ENCODE assay signal across 32 cellular contexts in the genomic region with DNA sequence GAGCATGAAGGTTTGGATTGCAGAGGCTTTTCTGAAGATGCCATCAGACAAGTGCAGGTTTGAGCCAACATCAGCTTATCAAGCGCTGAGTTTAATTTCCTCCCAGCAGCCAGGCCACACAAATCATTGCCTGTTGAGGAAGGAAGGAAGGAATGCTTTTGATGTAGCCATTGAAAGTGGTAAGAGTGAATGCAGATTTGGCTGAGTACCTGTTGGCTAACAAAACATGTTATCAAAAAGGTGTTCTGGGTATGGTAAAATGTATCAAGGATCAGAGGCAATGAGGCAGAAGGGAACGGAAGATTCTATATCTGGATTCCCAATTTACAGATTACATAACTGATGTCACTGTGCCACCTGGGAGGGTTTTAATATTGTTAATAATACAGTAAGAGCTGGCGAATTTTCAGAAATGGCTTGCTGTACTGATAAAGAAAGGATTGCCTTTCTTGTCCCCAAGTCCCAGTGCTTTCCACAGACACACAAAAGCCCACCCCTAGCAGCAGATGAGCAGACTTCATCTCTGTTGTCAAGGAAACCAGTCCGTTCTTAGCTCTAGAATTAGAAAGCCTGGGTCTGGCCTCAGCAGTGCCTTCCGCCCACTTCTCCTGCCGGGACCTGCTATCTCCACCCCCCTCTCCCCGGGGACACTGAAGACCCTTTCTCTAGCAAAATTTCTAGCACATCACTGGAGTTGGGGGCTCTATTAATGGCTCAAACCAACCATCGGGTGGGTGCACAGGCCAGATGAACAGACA. TPM values are rescaled to one million over a fixed set of nuclear protein-coding genes. Genes with fewer than 3 reads are reported as not detected.
DNase-seq lines count a peak whose midpoint lies in the region; ATAC-seq, FAIRE-seq and TF ChIP-seq lines count a peak whose summit lies in the region.
"Had no signal": no experiment of that assay in that cellular context is flagged by ENCODE, and none has a peak within 500 bp of the region (broad histone marks: within the 10 kb centered on the region; RNA-seq: fewer than 3 reads in every experiment).

No MANE protein-coding gene starts in this region.

- DNase-seq in Ammon's horn (ENCODE audit: low spot score) (peak; percentile 59), caudate nucleus (lab: John Stamatoyannopoulos, UW) (peak in 5 of 61 donors; percentile 11 to 74 (median 43)), iPS-NIHi7 (ENCODE audit: extremely low spot score) (peak; percentile 58), HepG2 (ENCODE audit: low spot score) (no peak), foreskin keratinocyte (no peak), GM10266 (ENCODE audit: extremely low spot score) (no peak), chondrocyte (ENCODE audit: low spot score) (no peak)
- DNase-seq: activated CD4-positive, alpha-beta T cell treated with anti-CD3 and anti-CD28 coated beads for 4 hours; activated T-cell treated with anti-CD3 and anti-CD28 coated beads, Interleukin-2, amount 50 U/mL, for 24 hours; Caco-2; left cardiac atrium; mesenchymal stem cell; NCI-H187 treated with DMSO at 0.1 percent for 48 hours; NCI-H345; right cardiac atrium; RPMI8226; stimulated activated CD4-positive, alpha-beta T cell treated with anti-CD3 and anti-CD28 coated beads, Interleukin-4, amount 100 ng/mL, for 1 hour; stimulated activated naive B cell treated with anti-CD40 and anti-IgM and Interleukin-4, amounts not matched to agents 10 μg/mL and 1 μg/mL and 100 μg/mL, for 72 hours; T-helper 17 cell; testis; uterus had no signal

- no peak overlapping the region for H3K27ac Mint-ChIP-seq in chondrocyte (ENCODE audit: unreplicated experiment)
- H3K27ac Mint-ChIP-seq: activated T-cell treated with anti-CD3 and anti-CD28 coated beads, Interleukin-2, amount 50 U/mL, for 24 hours; dendritic cell treated with granulocyte-macrophage colony-stimulating factor and Interleukin-4, amounts not matched to agents 40 ng/mL and 50 ng/mL, for 4 days; stimulated activated naive B cell treated with anti-CD40 and anti-IgM and Interleukin-4, amounts not matched to agents 10 μg/mL and 1 μg/mL and 100 μg/mL, for 72 hours; T-helper 17 cell had no signal

- no peak for TF ChIP-seq RAD21 in HepG2 (CRISPR knock-in tag; IDR thresholded peaks at IDR 0.05)

- TF ChIP-seq EP300 in HepG2 (IDR thresholded peaks at IDR 0.05; ENCODE audit: low read depth in 2 of 2, low read length in 2 of 2) (no peak), HepG2 (CRISPR knock-in tag; IDR thresholded peaks at IDR 0.05; ENCODE audit: borderline replicate concordance) (no peak)

- intact Hi-C loops in HepG2 (cut with micrococcal nuclease; ENCODE audit: unreplicated experiment), result no loop called here

- in situ Hi-C loops in HepG2 (cut with HindIII; ENCODE audit: extremely low pct_ligation_motif_present, low pct_unique_long_range_greater_than_20kb), result no loop called here

- FAIRE-seq in HepG2 (lab: Jason Lieb, UNC), result no peak
- FAIRE-seq: bronchial epithelial cell had no signal

- no peaks in the 10 kb centered on the region for H3K79me2 ChIP-seq in HepG2 (ENCODE audit: insufficient read depth, low read length)

- no peak for ATAC-seq in HepG2
- no peak for ATAC-seq in foreskin keratinocyte
- ATAC-seq: left cardiac atrium; right cardiac atrium; stimulated activated naive B cell treated with anti-CD40 and anti-IgM and Interleukin-4, amounts not matched to agents 10 μg/mL and 1 μg/mL and 100 μg/mL, for 72 hours; T-helper 17 cell had no signal

- H3K27ac ChIP-seq in HUES48 (ENCODE audit: low read depth, low read length), result peak overlapping the region; percentile 87
- H3K27ac ChIP-seq in caudate nucleus (ENCODE audit: low read depth, low read length), result peak overlapping the region; percentile 90
- H3K27ac ChIP-seq in HepG2 (ENCODE audit: extremely low read length, insufficient read depth, low read length), result no peak overlapping the region
- H3K27ac ChIP-seq in foreskin keratinocyte, result no peak overlapping the region
- H3K27ac ChIP-seq: testis, uterus had no signal

- no TSS peak for BruUV-seq in HepG2 (replicated peaks; lab: Mats Ljungman, UMichigan)

- CTCF ChIA-PET in HepG2 (lab: Yijun Ruan, JAX; ENCODE audit: low intra/inter-chr PET ratio, low total read pairs), result no interaction called here

- peak overlapping the region; percentile 43 for H3K4me3 ChIP-seq in HUES48 (ENCODE audit: low read depth, low read length)
- no peak overlapping the region for H3K4me3 ChIP-seq in HepG2 (replicated peaks in 1 of 3; ENCODE audit: insufficient read depth in 1 of 3, low read depth in 2 of 3, low read length in 3 of 3)
- H3K4me3 ChIP-seq: testis, uterus had no signal

- H3K4me1 ChIP-seq in HUES48 (ENCODE audit: control insufficient read depth, insufficient read depth, low read length) (peaks cover 73% of the 10 kb centered on the region), HepG2 (ENCODE audit: insufficient read depth, low read length) (no peaks in the 10 kb centered on the region), foreskin keratinocyte (peaks cover 11% of the 10 kb centered on the region)
- H3K4me1 ChIP-seq: Caco-2, testis, uterus had no signal

- WGBS in HepG2 (ENCODE audit: low lambda C conversion rate), result 12% methylated on average over 8 of the region's 8 CpGs

- no peak for TF ChIP-seq CTCF in HepG2 (CRISPR knock-in tag; IDR thresholded peaks at IDR 0.05)
- TF ChIP-seq CTCF in foreskin keratinocyte (conservative IDR thresholded peaks at IDR 0.05), result no peak
- no peak for TF ChIP-seq CTCF in GM10266 (IDR thresholded peaks at IDR 0.05; ENCODE audit: control insufficient read depth, insufficient read depth, low read depth, missing control alignments)
- TF ChIP-seq CTCF in chondrocyte (IDR thresholded peaks at IDR 0.05), result no peak

- H3K9me3 Mint-ChIP-seq in chondrocyte (ENCODE audit: low read depth), result peaks cover 2% of the 10 kb centered on the region
- H3K9me3 Mint-ChIP-seq: activated T-cell treated with anti-CD3 and anti-CD28 coated beads, Interleukin-2, amount 50 U/mL, for 24 hours; dendritic cell treated with granulocyte-macrophage colony-stimulating factor and Interleukin-4, amounts not matched to agents 40 ng/mL and 50 ng/mL, for 4 days had no signal

- H3K36me3 ChIP-seq in HUES48 (ENCODE audit: control insufficient read depth, insufficient read depth, low read length), result no peaks in the 10 kb centered on the region
- H3K36me3 ChIP-seq in HepG2 (replicated peaks in 1 of 2; ENCODE audit: control insufficient read depth in 1 of 2, insufficient read depth in 2 of 2, low read length in 2 of 2), result no peaks in the 10 kb centered on the region
- H3K36me3 ChIP-seq: uterus had no signal

- H4K20me1 ChIP-seq in HepG2 (ENCODE audit: insufficient read depth, low read length), result no peaks in the 10 kb centered on the region

- no peaks in the 10 kb centered on the region for H3K36me3 Mint-ChIP-seq in chondrocyte (ENCODE audit: low read depth)

- TF ChIP-seq POLR2A in HepG2 (IDR thresholded peaks at IDR 0.05; ENCODE audit: insufficient read depth in 1 of 2, low read depth in 2 of 2, low read length in 2 of 2), result no peak

- H3K4me2 ChIP-seq in HepG2 (ENCODE audit: low read depth, low read length), result no peak overlapping the region

- no peaks in the 10 kb centered on the region for H3K9me3 ChIP-seq in HUES48 (ENCODE audit: control insufficient read depth, insufficient read depth, low read length)
- H3K9me3 ChIP-seq in HepG2 (ENCODE audit: low read length), result no peaks in the 10 kb centered on the region
- H3K9me3 ChIP-seq: Caco-2, testis, uterus had no signal

- no peak overlapping the region for H3K4me3 Mint-ChIP-seq in chondrocyte (ENCODE audit: unreplicated experiment)
- H3K4me3 Mint-ChIP-seq: activated T-cell treated with anti-CD3 and anti-CD28 coated beads, Interleukin-2, amount 50 U/mL, for 24 hours; dendritic cell treated with granulocyte-macrophage colony-stimulating factor and Interleukin-4, amounts not matched to agents 40 ng/mL and 50 ng/mL, for 4 days; stimulated activated naive B cell treated with anti-CD40 and anti-IgM and Interleukin-4, amounts not matched to agents 10 μg/mL and 1 μg/mL and 100 μg/mL, for 72 hours; T-helper 17 cell had no signal

- H3K27me3 ChIP-seq in HUES48 (ENCODE audit: control insufficient read depth, insufficient read depth, low read length), result no peaks in the 10 kb centered on the region
- peaks cover 0 to 39% of the 10 kb centered on the region in 2 experiments; a peak in 3 of 5 replicates for H3K27me3 ChIP-seq in HepG2 (ENCODE audit: control insufficient read depth in 1 of 2, insufficient read depth in 2 of 2, low read length in 2 of 2)
- H3K27me3 ChIP-seq in foreskin keratinocyte, result peaks cover 6% of the 10 kb centered on the region
- H3K27me3 ChIP-seq: testis, uterus had no signal

- no peak overlapping the region for H2AFZ ChIP-seq in HepG2 (ENCODE audit: low read length)

- no peaks in the 10 kb centered on the region for H3K4me1 Mint-ChIP-seq in chondrocyte (ENCODE audit: low read depth)

- H3K9ac ChIP-seq in HUES48 (ENCODE audit: low read depth, low read length) (0 out of 2 replicates have a peak overlapping the region, but pooled peaks have one; percentile 13), HepG2 (ENCODE audit: insufficient read depth, low read depth, low read length) (no peak overlapping the region)

- H3K27me3 Mint-ChIP-seq in chondrocyte (ENCODE audit: low read depth), result peaks cover 45% of the 10 kb centered on the region

- POLR2A ChIA-PET in HepG2 (lab: Yijun Ruan, JAX), result no interaction called here

RNA-seq across cellular contexts. Expression of a gene that starts 34.4 kb away (rescaled TPM):
- total RNA-seq in HepG2 (2016; rRNA removed; fragmentation: Illumina TruSeq; extraction: Trizol) (0.13 TPM in 1 of 2 replicates, not detected in the other), foreskin keratinocyte (0.18 and 1.8 TPM in 2 replicates), chondrocyte (0.15 to 0.23 TPM in 2 of 3 replicates, not detected in the other)
- total RNA-seq in HepG2 (2016; cell fraction: cytosol; rRNA removed; fragmentation: Illumina TruSeq; extraction: Trizol; ENCODE audit: low read depth), result not detected in 2 replicates
- 0.12 and 0.15 TPM in 2 replicates for total RNA-seq in HepG2 (2016; cell fraction: insoluble cytoplasmic fraction; rRNA removed; fragmentation: Illumina TruSeq; extraction: Trizol)
- total RNA-seq in HepG2 (2016; cell fraction: membrane; rRNA removed; fragmentation: Illumina TruSeq; extraction: Trizol), result 0.09 and 0.21 TPM in 2 replicates
- total RNA-seq in HepG2 (2016; cell fraction: nucleus; rRNA removed; fragmentation: Illumina TruSeq; extraction: Trizol), result 0.34 TPM in 1 of 2 replicates, not detected in the other
- polyA plus RNA-seq in HepG2 (2011; rRNA removed) (0.05 and 0.07 TPM in 2 replicates), foreskin keratinocyte (0.07 and 0.87 TPM in 2 replicates)
- 0.05 and 0.13 TPM in 2 replicates for polyA plus RNA-seq in HepG2 (2011; cell fraction: cytosol; rRNA removed)
- polyA plus RNA-seq in HepG2 (2011; cell fraction: nucleus; rRNA removed), result 0.05 and 0.19 TPM in 2 replicates
- polyA plus RNA-seq in HepG2 (2012), result 0.05 and 0.07 TPM in 2 replicates
- polyA plus RNA-seq in HepG2 (2016; cell fraction: cytosol; fragmentation: Illumina TruSeq; extraction: Trizol; ENCODE audit: low read depth), result 0.03 TPM in 1 of 2 replicates, not detected in the other
- polyA plus RNA-seq in HepG2 (2016; cell fraction: insoluble cytoplasmic fraction; fragmentation: Illumina TruSeq; extraction: Trizol; ENCODE audit: low read depth), result 0.19 and 0.32 TPM in 2 replicates
- 0.19 and 0.45 TPM in 2 replicates for polyA plus RNA-seq in HepG2 (2016; cell fraction: membrane; fragmentation: Illumina TruSeq; extraction: Trizol; ENCODE audit: low read depth)
- polyA plus RNA-seq in HepG2 (2016; cell fraction: nucleus; fragmentation: Illumina TruSeq; extraction: Trizol; ENCODE audit: insufficient read depth, low read depth), result 0.23 TPM in 1 of 2 replicates, not detected in the other
- polyA minus RNA-seq in HepG2 (2011; rRNA and poly(A)+ RNA removed; ENCODE audit: low replicate concordance), result 1.0 TPM in 1 of 2 replicates, not detected in the other
- polyA minus RNA-seq in HepG2 (2011; cell fraction: cytosol; rRNA and poly(A)+ RNA removed), result not detected in 2 replicates
- polyA minus RNA-seq in HepG2 (2011; cell fraction: nucleus; rRNA and poly(A)+ RNA removed), result not detected in 2 replicates
- total RNA-seq: bronchial epithelial cell, Caco-2, LHCN-M2, osteoblast had no signal
- polyA plus RNA-seq: BJ had no signal

RNA-seq across cellular contexts. Expression of a gene that starts 56.8 kb away (rescaled TPM):
- total RNA-seq in HepG2 (2016; rRNA removed; fragmentation: Illumina TruSeq; extraction: Trizol) (not detected in 2 replicates), foreskin keratinocyte (not detected in 2 replicates), chondrocyte (not detected in 3 replicates)
- total RNA-seq in HepG2 (2016; cell fraction: cytosol; rRNA removed; fragmentation: Illumina TruSeq; extraction: Trizol; ENCODE audit: low read depth), result not detected in 2 replicates
- not detected in 2 replicates for total RNA-seq in HepG2 (2016; cell fraction: insoluble cytoplasmic fraction; rRNA removed; fragmentation: Illumina TruSeq; extraction: Trizol)
- total RNA-seq in HepG2 (2016; cell fraction: membrane; rRNA removed; fragmentation: Illumina TruSeq; extraction: Trizol), result not detected in 2 replicates
- total RNA-seq in HepG2 (2016; cell fraction: nucleus; rRNA removed; fragmentation: Illumina TruSeq; extraction: Trizol), result not detected in 2 replicates
- polyA plus RNA-seq in HepG2 (2011; rRNA removed) (not detected in 2 replicates), foreskin keratinocyte (not detected in 2 replicates)
- polyA plus RNA-seq in HepG2 (2011; cell fraction: cytosol; rRNA removed), result not detected in 2 replicates
- polyA plus RNA-seq in HepG2 (2011; cell fraction: nucleus; rRNA removed), result not detected in 2 replicates
- not detected in 2 replicates for polyA plus RNA-seq in HepG2 (2012)
- not detected in 2 replicates for polyA plus RNA-seq in HepG2 (2016; cell fraction: cytosol; fragmentation: Illumina TruSeq; extraction: Trizol; ENCODE audit: low read depth)
- not detected in 2 replicates for polyA plus RNA-seq in HepG2 (2016; cell fraction: insoluble cytoplasmic fraction; fragmentation: Illumina TruSeq; extraction: Trizol; ENCODE audit: low read depth)
- not detected in 2 replicates for polyA plus RNA-seq in HepG2 (2016; cell fraction: membrane; fragmentation: Illumina TruSeq; extraction: Trizol; ENCODE audit: low read depth)
- polyA plus RNA-seq in HepG2 (2016; cell fraction: nucleus; fragmentation: Illumina TruSeq; extraction: Trizol; ENCODE audit: insufficient read depth, low read depth), result not detected in 2 replicates
- not detected in 2 replicates for polyA minus RNA-seq in HepG2 (2011; rRNA and poly(A)+ RNA removed; ENCODE audit: low replicate concordance)
- polyA minus RNA-seq in HepG2 (2011; cell fraction: cytosol; rRNA and poly(A)+ RNA removed), result not detected in 2 replicates
- polyA minus RNA-seq in HepG2 (2011; cell fraction: nucleus; rRNA and poly(A)+ RNA removed), result not detected in 2 replicates
- total RNA-seq: A673; activated CD8-positive, alpha-beta memory T cell treated with anti-CD3 and anti-CD28 coated beads for 36 hours; bronchial epithelial cell; Caco-2; Daoy; fibroblast of lung; left cardiac atrium; LHCN-M2; osteoblast; right cardiac atrium; SK-MEL-5; T-helper 17 cell; uterus had no signal
- polyA plus RNA-seq: BJ, fibroblast of lung, right cardiac atrium had no signal

Comparison
In these comparisons a context has a peak if more than half of its experiments do, and no peak if none do; other contexts are left out.
1. DNase-seq: peak in Ammon's horn (single experiment) and iPS-NIHi7 (single experiment); none in HepG2 (single experiment), foreskin keratinocyte (0 of 2), GM10266 (single experiment) and chondrocyte (single experiment).
2. H3K27ac ChIP-seq: peak in HUES48 (single experiment) and caudate nucleus (single experiment); none in HepG2 (single experiment) and foreskin keratinocyte (single experiment).